In genomic region chr20:22303523-22303922, GRCh38 we compare ENCODE assay signal across 12 cellular contexts.
DNase-seq lines count a peak whose midpoint lies in the region; TF ChIP-seq lines count a peak whose summit lies in the region.
"Had no signal": no experiment of that assay in that cellular context is flagged by ENCODE, and none has a peak within 500 bp of the region (broad histone marks: within the 10 kb centered on the region; RNA-seq: fewer than 3 reads in every experiment).

No MANE protein-coding gene starts in this region.

- no peaks in the 10 kb centered on the region for H3K4me1 ChIP-seq in A673 (ENCODE audit: insufficient read depth, low read length, poor library complexity, severe bottlenecking)
- no peaks in the 10 kb centered on the region for H3K4me1 ChIP-seq in OCI-LY7 (ENCODE audit: insufficient read depth, low read length, poor library complexity, severe bottlenecking)
- H3K4me1 ChIP-seq: HAP-1 had no signal

- H3K9me2 ChIP-seq in OCI-LY7 (ENCODE audit: insufficient read depth, low read length) = no peaks in the 10 kb centered on the region

- H3K27me3 ChIP-seq in A673 (replicated peaks; ENCODE audit: insufficient read depth, low read depth, low read length, poor library complexity) = no peaks in the 10 kb centered on the region

- DNase-seq in A673 (ENCODE audit: low spot score) (peak; percentile 3), GM12864 (ENCODE audit: low read depth) (no peak), OCI-LY7 (ENCODE audit: low spot score) (no peak), fibroblast of mammary gland (ENCODE audit: low read depth) (peak; percentile 7), NCI-H524 (lab: John Stamatoyannopoulos, UW) (no peak), NCI-H774 (lab: John Stamatoyannopoulos, UW) (no peak), AG08396 (ENCODE audit: low spot score) (no peak), occipital lobe (lab: John Stamatoyannopoulos, UW) (no peak)
- DNase-seq: activated naive CD8-positive, alpha-beta T cell treated with anti-CD3 and anti-CD28 coated beads, Interleukin-2, amount 10 ng/mL, durations not matched to agents 7 days and 5 days; NCI-H187; stimulated activated naive CD8-positive, alpha-beta T cell treated with anti-CD3 and anti-CD28 coated beads, Interleukin-15, Interleukin-2, amounts not matched to agents 100 U/mL and 50 U/mL, for 24 hours had no signal

- H3K4me3 ChIP-seq in A673 (ENCODE audit: low read depth, low read length, poor library complexity, severe bottlenecking) (no peak overlapping the region), GM12864 (ENCODE audit: low read depth, low read length) (no peak overlapping the region), OCI-LY7 (ENCODE audit: low read depth, low read length, poor library complexity, severe bottlenecking) (no peak overlapping the region), fibroblast of mammary gland (ENCODE audit: control insufficient read depth, low read depth, low read length) (no peak overlapping the region)
- H3K4me3 ChIP-seq: HAP-1 had no signal

- H3K79me2 ChIP-seq in OCI-LY7 (ENCODE audit: insufficient read depth, low read depth, low read length) = no peaks in the 10 kb centered on the region

- CTCF ChIA-PET in A673 (lab: Charles Lee) = interaction anchor here (0.6 kb wide), 1 partner anchor 39 kb away, joined by 3 read pairs; no protein-coding TSS in a partner anchor
- CTCF ChIA-PET in OCI-LY7 (lab: Charles Lee; ENCODE audit: unreplicated experiment) = no interaction called here

- H3K27ac ChIP-seq in A673 (ENCODE audit: low read depth, low read length, poor library complexity, severe bottlenecking) = no peak overlapping the region
- H3K27ac ChIP-seq in OCI-LY7 (ENCODE audit: low read depth, low read length, poor library complexity, severe bottlenecking) = no peak overlapping the region

- H3K9me3 ChIP-seq in A673 (ENCODE audit: low read depth, low read length, poor library complexity, severe bottlenecking) = no peaks in the 10 kb centered on the region
- no peaks in the 10 kb centered on the region for H3K9me3 ChIP-seq in OCI-LY7 (ENCODE audit: low read length)
- H3K9me3 ChIP-seq: HAP-1 had no signal

- no peak overlapping the region for H3K4me2 ChIP-seq in OCI-LY7 (ENCODE audit: low read length)

- no peaks in the 10 kb centered on the region for H4K20me1 ChIP-seq in OCI-LY7 (ENCODE audit: insufficient read depth, low read length)

- BruUV-seq in A673 (replicated peaks; lab: Mats Ljungman, UMichigan) (no TSS peak), OCI-LY7 (replicated peaks; lab: Mats Ljungman, UMichigan) (no TSS peak)

- TF ChIP-seq CTCF in A673 (conservative IDR thresholded peaks at IDR 0.05; ENCODE audit: low read depth, low read length) (peak; percentile 40; the same call in 1 of the 2 replicates), GM12864 (IDR thresholded peaks at IDR 0.05; ENCODE audit: low read depth, low read length, missing control alignments) (peak; percentile 23), OCI-LY7 (conservative IDR thresholded peaks at IDR 0.05; ENCODE audit: low read length) (peak; percentile 45), fibroblast of mammary gland (conservative IDR thresholded peaks at IDR 0.05; ENCODE audit: control insufficient read depth, insufficient read depth, low read depth, low read length) (peak; percentile 13)

- POLR2A ChIA-PET in A673 (lab: Charles Lee; ENCODE audit: low non-redundant PET) (no interaction called here), OCI-LY7 (lab: Charles Lee) (interaction anchor here (0.9 kb wide), 1 partner anchor 586 kb away, joined by 3 read pairs; no protein-coding TSS in a partner anchor)

- H3K36me3 ChIP-seq in A673 (ENCODE audit: insufficient read depth, low read length, poor library complexity, severe bottlenecking) (no peaks in the 10 kb centered on the region), OCI-LY7 (ENCODE audit: insufficient read depth, low read length) (no peaks in the 10 kb centered on the region)
- H3K36me3 ChIP-seq: HAP-1 had no signal

- intact Hi-C loops in A673 (cut with micrococcal nuclease; ENCODE audit: unreplicated experiment) = no loop called here
- intact Hi-C loops in OCI-LY7 (cut with micrococcal nuclease; ENCODE audit: unreplicated experiment) = no loop called here

- no peak overlapping the region for H2AFZ ChIP-seq in OCI-LY7 (ENCODE audit: low read length)

Comparison
In these comparisons a context has a peak if more than half of its experiments do, and no peak if none do; other contexts are left out.
1. DNase-seq: peak in A673 (single experiment) and fibroblast of mammary gland (single experiment); none in GM12864 (single experiment), OCI-LY7 (single experiment), NCI-H524 (0 of 2), NCI-H774 (single experiment), AG08396 (single experiment) and occipital lobe (single experiment).
2. Peak in every context shown above with its lines, with median percentiles within 50 percentile points of each other: CTCF ChIP-seq.